ENCODE assay signal across 13 cellular contexts in genomic region chr1:21511579-21512522, GRCh38. TPM values are rescaled to one million over a fixed set of nuclear protein-coding genes. Genes with fewer than 3 reads are reported as not detected.
A peak's percentile ranks its signal among the peaks of the same experiment; 100 is the strongest.
DNase-seq lines count a peak whose midpoint lies in the region; ATAC-seq and TF ChIP-seq lines count a peak whose summit lies in the region.
"Had no signal": no experiment of that assay in that cellular context is flagged by ENCODE, and none has a peak within 500 bp of the region (broad histone marks: within the 10 kb centered on the region; RNA-seq: fewer than 3 reads in every experiment).

No MANE protein-coding gene starts in this region.

- H4K20me1 ChIP-seq in OCI-LY7 (ENCODE audit: insufficient read depth, low read length) = no peaks in the 10 kb centered on the region

- BruUV-seq in A673 (replicated peaks; lab: Mats Ljungman, UMichigan) (no TSS peak), OCI-LY7 (replicated peaks; lab: Mats Ljungman, UMichigan) (no TSS peak)

- no peak overlapping the region for H3K4me2 ChIP-seq in OCI-LY7 (ENCODE audit: low read length)

- H3K27ac ChIP-seq in A673 (ENCODE audit: low read depth, low read length, poor library complexity, severe bottlenecking) (no peak overlapping the region), OCI-LY7 (ENCODE audit: low read depth, low read length, poor library complexity, severe bottlenecking) (no peak overlapping the region)

- no peak overlapping the region for H2AFZ ChIP-seq in OCI-LY7 (ENCODE audit: low read length)

- no peaks in the 10 kb centered on the region for H3K36me3 ChIP-seq in A673 (ENCODE audit: insufficient read depth, low read length, poor library complexity, severe bottlenecking)
- H3K36me3 ChIP-seq in MG63 = no peaks in the 10 kb centered on the region
- no peaks in the 10 kb centered on the region for H3K36me3 ChIP-seq in OCI-LY7 (ENCODE audit: insufficient read depth, low read length)
- H3K36me3 ChIP-seq: tibial nerve had no signal

- H3K9me3 Mint-ChIP-seq in T-helper 2 cell treated with Interferon-gamma antibody and Interleukin-4, amounts not matched to agents 5 μg/mL and 100 μg/mL, for 36 hours = no peaks in the 10 kb centered on the region
- H3K9me3 Mint-ChIP-seq in activated naive CD4-positive, alpha-beta T cell treated with anti-CD3 and anti-CD28 coated beads for 36 hours = no peaks in the 10 kb centered on the region

- no peaks in the 10 kb centered on the region for H3K27me3 ChIP-seq in A673 (replicated peaks; ENCODE audit: insufficient read depth, low read depth, low read length, poor library complexity)
- no peaks in the 10 kb centered on the region for H3K27me3 ChIP-seq in MG63

- DNase-seq in A673 (ENCODE audit: low spot score) (no peak), MG63 (peak; percentile 92), epithelial cell of esophagus (ENCODE audit: low read depth) (peak; percentile 24), myocyte (ENCODE audit: low read depth) (peak; percentile 96), OCI-LY7 (ENCODE audit: low spot score) (no peak)
- no peak for DNase-seq in T-helper 2 cell treated with Interferon-gamma antibody and Interleukin-4, amounts not matched to agents 5 μg/mL and 100 μg/mL, for 36 hours (ENCODE audit: low spot score)
- no peak for DNase-seq in activated naive CD4-positive, alpha-beta T cell treated with anti-CD3 and anti-CD28 coated beads for 36 hours
- DNase-seq: activated naive CD4-positive, alpha-beta T cell treated with Interleukin-2 at 50 U/mL for 16 hours; AML-193; stimulated activated CD4-positive, alpha-beta T cell treated with anti-CD3 and anti-CD28 coated beads, Interleukin-15, amount 100 ng/mL, for 24 hours had no signal

- H3K27me3 Mint-ChIP-seq in T-helper 2 cell treated with Interferon-gamma antibody and Interleukin-4, amounts not matched to agents 5 μg/mL and 100 μg/mL, for 36 hours (ENCODE audit: low read depth) = peaks cover 42% of the 10 kb centered on the region
- H3K27me3 Mint-ChIP-seq in activated naive CD4-positive, alpha-beta T cell treated with anti-CD3 and anti-CD28 coated beads for 36 hours (ENCODE audit: low read depth) = peaks cover 36% of the 10 kb centered on the region

- H3K4me3 Mint-ChIP-seq in T-helper 2 cell treated with Interferon-gamma antibody and Interleukin-4, amounts not matched to agents 5 μg/mL and 100 μg/mL, for 36 hours = no peak overlapping the region
- H3K4me3 Mint-ChIP-seq in activated naive CD4-positive, alpha-beta T cell treated with anti-CD3 and anti-CD28 coated beads for 36 hours = no peak overlapping the region

- intact Hi-C loops in A673 (cut with micrococcal nuclease; ENCODE audit: unreplicated experiment) (loop anchor here (5.0 to 10.0 kb wide), 2 partner anchors 145 to 277 kb away; no protein-coding TSS in a partner anchor), OCI-LY7 (cut with micrococcal nuclease; ENCODE audit: unreplicated experiment) (no loop called here)
- intact Hi-C loops in activated naive CD4-positive, alpha-beta T cell treated with anti-CD3 and anti-CD28 coated beads for 36 hours (cut with micrococcal nuclease) = loop anchor here (10.0 kb wide), 1 partner anchor 453 kb away; no protein-coding TSS in a partner anchor

- no peaks in the 10 kb centered on the region for H3K9me2 ChIP-seq in OCI-LY7 (ENCODE audit: insufficient read depth, low read length)

- H3K27ac Mint-ChIP-seq in T-helper 2 cell treated with Interferon-gamma antibody and Interleukin-4, amounts not matched to agents 5 μg/mL and 100 μg/mL, for 36 hours = no peak overlapping the region
- no peak overlapping the region for H3K27ac Mint-ChIP-seq in activated naive CD4-positive, alpha-beta T cell treated with anti-CD3 and anti-CD28 coated beads for 36 hours

- no peaks in the 10 kb centered on the region for H3K79me2 ChIP-seq in OCI-LY7 (ENCODE audit: insufficient read depth, low read depth, low read length)

- no peaks in the 10 kb centered on the region for H3K36me3 Mint-ChIP-seq in T-helper 2 cell treated with Interferon-gamma antibody and Interleukin-4, amounts not matched to agents 5 μg/mL and 100 μg/mL, for 36 hours (ENCODE audit: low read depth)
- H3K36me3 Mint-ChIP-seq in activated naive CD4-positive, alpha-beta T cell treated with anti-CD3 and anti-CD28 coated beads for 36 hours (ENCODE audit: low read depth) = no peaks in the 10 kb centered on the region

- POLR2A ChIA-PET in A673 (lab: Charles Lee; ENCODE audit: low non-redundant PET) = no interaction called here
- POLR2A ChIA-PET in OCI-LY7 (lab: Charles Lee) = interaction anchor here (0.6 to 0.9 kb wide), 2 partner anchors 17 to 1125 kb away, joined by 3 read pairs; no protein-coding TSS in a partner anchor

- peaks cover 4% of the 10 kb centered on the region for H3K4me1 Mint-ChIP-seq in T-helper 2 cell treated with Interferon-gamma antibody and Interleukin-4, amounts not matched to agents 5 μg/mL and 100 μg/mL, for 36 hours (ENCODE audit: low read depth)
- H3K4me1 Mint-ChIP-seq in activated naive CD4-positive, alpha-beta T cell treated with anti-CD3 and anti-CD28 coated beads for 36 hours (ENCODE audit: low read depth) = peaks cover 5% of the 10 kb centered on the region

- peaks cover 8% of the 10 kb centered on the region for H3K4me1 ChIP-seq in A673 (ENCODE audit: insufficient read depth, low read length, poor library complexity, severe bottlenecking)
- peaks cover 39% of the 10 kb centered on the region for H3K4me1 ChIP-seq in OCI-LY7 (ENCODE audit: insufficient read depth, low read length, poor library complexity, severe bottlenecking)

- TF ChIP-seq CTCF in A673 (conservative IDR thresholded peaks at IDR 0.05; ENCODE audit: low read depth, low read length) (0 out of 2 replicates have a peak, but pooled peaks have one; percentile 2), epithelial cell of esophagus (IDR thresholded peaks at IDR 0.05; ENCODE audit: insufficient read depth, low read depth, low read length, missing control alignments) (no peak), OCI-LY7 (conservative IDR thresholded peaks at IDR 0.05; ENCODE audit: low read length) (no peak)

- H3K9me3 ChIP-seq in A673 (ENCODE audit: low read depth, low read length, poor library complexity, severe bottlenecking) (no peaks in the 10 kb centered on the region), MG63 (no peaks in the 10 kb centered on the region), OCI-LY7 (ENCODE audit: low read length) (no peaks in the 10 kb centered on the region)
- H3K9me3 ChIP-seq: tibial nerve had no signal

- H3K4me3 ChIP-seq in A673 (ENCODE audit: low read depth, low read length, poor library complexity, severe bottlenecking) (no peak overlapping the region), MG63 (no peak overlapping the region), epithelial cell of esophagus (ENCODE audit: low read length) (no peak overlapping the region), OCI-LY7 (ENCODE audit: low read depth, low read length, poor library complexity, severe bottlenecking) (no peak overlapping the region)
- H3K4me3 ChIP-seq: tibial nerve had no signal

- CTCF ChIA-PET in A673 (lab: Charles Lee) (interaction anchor here (0.6 kb wide), 2 partner anchors 138 to 258 kb away, joined by 3 to 4 read pairs; no protein-coding TSS in a partner anchor), OCI-LY7 (lab: Charles Lee; ENCODE audit: unreplicated experiment) (no interaction called here)
- CTCF ChIA-PET in activated naive CD4-positive, alpha-beta T cell treated with anti-CD3 and anti-CD28 coated beads for 36 hours (lab: Charles Lee) = interaction anchor here (1.0 to 1.6 kb wide), 4 partner anchors 36 to 269 kb away, joined by 3 to 4 read pairs (median 3); no protein-coding TSS in a partner anchor

- no peak for ATAC-seq in GM18519 (IDR thresholded peaks at IDR 0.05; ENCODE audit: low FRiP score, unreplicated experiment)

RNA-seq across cellular contexts. Expression of gene ALPL, which starts 2.6 kb away (rescaled TPM):
- total RNA-seq in A673 (2021) = 4.8 and 8.8 TPM in 2 replicates
- total RNA-seq in MG63 (2014; rRNA removed; shearing (Covaris generic); ENCODE audit: low replicate concordance) = 1.9 and 4.2 TPM in 2 replicates
- 14.9 and 15.1 TPM in 2 replicates for total RNA-seq in myocyte
- polyA plus RNA-seq in myocyte (2012) = 21.3 TPM
- not detected for total RNA-seq in activated naive CD4-positive, alpha-beta T cell treated with anti-CD3 and anti-CD28 coated beads for 36 hours
- total RNA-seq in OCI-LY7 (2014; rRNA removed; shearing (Covaris generic)) = not detected in 2 replicates
- not detected in 2 replicates for total RNA-seq in OCI-LY7 (2022)
- total RNA-seq: T-helper 2 cell treated with Interferon-gamma antibody and Interleukin-4, amounts not matched to agents 100 ng/mL and 5 ng/mL, for 36 hours had no signal

Comparison
In these comparisons a context has a peak if more than half of its experiments do, and no peak if none do; other contexts are left out.
1. DNase-seq: peak in MG63 (single experiment), epithelial cell of esophagus (single experiment) and myocyte (single experiment); none in A673 (single experiment), T-helper 2 cell treated with Interferon-gamma antibody and Interleukin-4, amounts not matched to agents 5 μg/mL and 100 μg/mL, for 36 hours (single experiment), activated naive CD4-positive, alpha-beta T cell treated with anti-CD3 and anti-CD28 coated beads for 36 hours (single experiment) and OCI-LY7 (single experiment).